16 cellular contexts compared by ENCODE assay signal in genomic region chr14:75252254-75252837, GRCh38. TPM values are rescaled to one million over a fixed set of nuclear protein-coding genes. Genes with fewer than 3 reads are reported as not detected.
A peak's percentile ranks its signal among the peaks of the same experiment; 100 is the strongest.
DNase-seq lines count a peak whose midpoint lies in the region; ATAC-seq and TF ChIP-seq lines count a peak whose summit lies in the region.
"Had no signal": no experiment of that assay in that cellular context is flagged by ENCODE, and none has a peak within 500 bp of the region (broad histone marks: within the 10 kb centered on the region; RNA-seq: fewer than 3 reads in every experiment).

No MANE protein-coding gene starts in this region.

- TF ChIP-seq CTCF in colonic mucosa (IDR thresholded peaks at IDR 0.05) (no peak), type B pancreatic cell (conservative IDR thresholded peaks at IDR 0.05) (no peak)

- no peaks in the 10 kb centered on the region for H3K36me3 Mint-ChIP-seq in type B pancreatic cell

- H3K9me3 ChIP-seq in colonic mucosa (no peaks in the 10 kb centered on the region), mucosa of stomach (ENCODE audit: control insufficient read depth, low read length) (no peaks in the 10 kb centered on the region)

- H3K36me3 ChIP-seq in colonic mucosa, result no peaks in the 10 kb centered on the region
- no peaks in the 10 kb centered on the region for H3K36me3 ChIP-seq in mucosa of stomach (ENCODE audit: control insufficient read depth, insufficient read depth, low read length)

- peak overlapping the region; percentile 87 for H3K27ac ChIP-seq in colonic mucosa

- peaks cover 29% of the 10 kb centered on the region for H3K4me1 Mint-ChIP-seq in type B pancreatic cell (ENCODE audit: unreplicated experiment)

- no peaks in the 10 kb centered on the region for H3K27me3 Mint-ChIP-seq in type B pancreatic cell

- H3K9ac ChIP-seq in colonic mucosa (ENCODE audit: low read depth in 2 of 2, low read length in 2 of 2) (peak overlapping the region in 1 of 2 donors; percentile 69), mucosa of stomach (ENCODE audit: low read length) (peak overlapping the region; percentile 40)

- peak; percentile 18 for DNase-seq in NCI-H2196 treated with DMSO at 0.1 percent for 48 hours (lab: John Stamatoyannopoulos, UW; ENCODE audit: unreplicated experiment)
- DNase-seq in colonic mucosa, result peak; percentile 86
- no peak for DNase-seq in type B pancreatic cell (ENCODE audit: extremely low spot score, unreplicated experiment)
- no peak for DNase-seq in GM19240 (ENCODE audit: insufficient read length, low spot score)
- no peak for DNase-seq in T-helper 9 cell
- DNase-seq: activated CD4-positive, alpha-beta memory T cell treated with anti-CD3 and anti-CD28 coated beads, Interleukin-2, amount 10 ng/mL, durations not matched to agents 7 days and 5 days; activated gamma-delta T cell; effector memory CD4-positive, alpha-beta T cell; HFFc6; NCI-H1092 treated with DMSO at 0.1 percent for 48 hours; NCI-H510A; T1000 had no signal

- H3K4me1 ChIP-seq in colonic mucosa, result peaks cover 9% of the 10 kb centered on the region
- H3K4me1 ChIP-seq in mucosa of stomach (ENCODE audit: control insufficient read depth, insufficient read depth, low read length), result peaks cover 68% of the 10 kb centered on the region

- H3K4me3 ChIP-seq in colonic mucosa (no peak overlapping the region), mucosa of stomach (ENCODE audit: low read length) (no peak overlapping the region)
- H3K4me3 ChIP-seq: skin epidermis had no signal

- H3K27me3 ChIP-seq in colonic mucosa (no peaks in the 10 kb centered on the region), mucosa of stomach (ENCODE audit: control insufficient read depth, insufficient read depth, low read length) (no peaks in the 10 kb centered on the region)

- H3K27ac Mint-ChIP-seq in type B pancreatic cell, result peak overlapping the region; percentile 59
- H3K27ac Mint-ChIP-seq: activated CD4-positive, alpha-beta memory T cell treated with anti-CD3 and anti-CD28 coated beads, Interleukin-2, amount 10 ng/mL, durations not matched to agents 7 days and 5 days; HFFc6 had no signal

- intact Hi-C loops in colonic mucosa (cut with DNase I), result no loop called here

- H3K4me3 Mint-ChIP-seq in type B pancreatic cell, result no peak overlapping the region
- H3K4me3 Mint-ChIP-seq: activated CD4-positive, alpha-beta memory T cell treated with anti-CD3 and anti-CD28 coated beads, Interleukin-2, amount 10 ng/mL, durations not matched to agents 7 days and 5 days; HFFc6; neural crest cell had no signal

- ATAC-seq in GM19452 (IDR thresholded peaks at IDR 0.05; ENCODE audit: unreplicated experiment), result no peak

- H3K9me3 Mint-ChIP-seq in type B pancreatic cell, result no peaks in the 10 kb centered on the region
- H3K9me3 Mint-ChIP-seq: activated CD4-positive, alpha-beta memory T cell treated with anti-CD3 and anti-CD28 coated beads, Interleukin-2, amount 10 ng/mL, durations not matched to agents 7 days and 5 days; HFFc6; neural crest cell had no signal

RNA-seq across cellular contexts. Expression of gene FOS, which starts 26.3 kb away (rescaled TPM):
- total RNA-seq in colonic mucosa, result 10 to 100 TPM; 86.9 to 98.4 TPM
- 214 and 974 TPM in 2 replicates for total RNA-seq in type B pancreatic cell (ENCODE audit: low replicate concordance)

Comparison
In these comparisons a context has a peak if more than half of its experiments do, and no peak if none do; other contexts are left out.
1. DNase-seq: peak in NCI-H2196 treated with DMSO at 0.1 percent for 48 hours (single experiment) and colonic mucosa (single experiment); none in type B pancreatic cell (single experiment), GM19240 (single experiment) and T-helper 9 cell (single experiment).